In genomic region chr20:3741846-3742458, GRCh38 we compare ENCODE assay signal across 23 cellular contexts. TPM values are rescaled to one million over a fixed set of nuclear protein-coding genes. Genes with fewer than 3 reads are reported as not detected.
DNase-seq lines count a peak whose midpoint lies in the region; ATAC-seq, FAIRE-seq and TF ChIP-seq lines count a peak whose summit lies in the region.
"Had no signal": no experiment of that assay in that cellular context is flagged by ENCODE, and none has a peak within 500 bp of the region (broad histone marks: within the 10 kb centered on the region; RNA-seq: fewer than 3 reads in every experiment).

No MANE protein-coding gene starts in this region.

- no peaks in the 10 kb centered on the region for H3K9me3 Mint-ChIP-seq in endodermal cell
- H3K9me3 Mint-ChIP-seq: CD4-positive, alpha-beta memory T cell had no signal

- DNase-seq in left ventricle myocardium inferior = no peak
- no peak for DNase-seq in Right ventricle myocardium superior
- DNase-seq in endodermal cell = peak; percentile 58
- DNase-seq in osteoblast (ENCODE audit: insufficient read length, low spot score, missing footprints) = peak; percentile 82
- DNase-seq in activated CD4-positive, CD25-positive, alpha-beta regulatory T cell treated with anti-CD3 and anti-CD28 coated beads, Interleukin-2, amount 50 U/mL, for 72 hours = no peak
- DNase-seq in frontal cortex (ENCODE audit: low spot score in 2 of 2) = no peak
- DNase-seq: 8988T; CD4-positive, alpha-beta memory T cell; GOT3; IMR-90; NCI-H1092 treated with DMSO at 0.1 percent for 48 hours; NCI-H1436 treated with DMSO at 0.1 percent for 48 hours; NCI-H1930; NCI-H345; NCI-H524; Peyer's patch had no signal

- 77 to 79% methylated on average over 7 of the region's 7 CpGs for WGBS in endodermal cell (ENCODE audit: insufficient coverage in 1 of 2, insufficient read length in 1 of 2), 2 experiments

- H3K36me3 ChIP-seq in left ventricle myocardium inferior (peaks cover 31% of the 10 kb centered on the region), endodermal cell (ENCODE audit: control insufficient read depth, insufficient read depth, low read length) (no peaks in the 10 kb centered on the region), osteoblast (ENCODE audit: insufficient read depth, low read length) (no peaks in the 10 kb centered on the region)
- H3K36me3 ChIP-seq: BLaER1 treated with 17β-estradiol and CSF1 and Interleukin-3, amounts not matched to agents 10 nM and 100 nM; Peyer's patch; SJSA1 had no signal

- no peaks in the 10 kb centered on the region for H3K79me2 ChIP-seq in osteoblast (ENCODE audit: insufficient read depth, low read length)

- intact Hi-C loops in left ventricle myocardium inferior (cut with micrococcal nuclease) = no loop called here
- intact Hi-C loops in Right ventricle myocardium superior (cut with DNase I) = no loop called here

- H3K4me2 ChIP-seq in osteoblast (ENCODE audit: insufficient read depth, low read length) = no peak overlapping the region
- H3K4me2 ChIP-seq: BLaER1 treated with 17β-estradiol and CSF1 and Interleukin-3, amounts not matched to agents 10 nM and 100 nM; KMS-11 had no signal

- no peak for FAIRE-seq in frontal cortex (lab: Jason Lieb, UNC)
- FAIRE-seq: G401.6, GM18507, HTR-8/SVneo had no signal

- H3K4me3 Mint-ChIP-seq in endodermal cell = no peak overlapping the region
- H3K4me3 Mint-ChIP-seq: CD4-positive, alpha-beta memory T cell had no signal

- no peak overlapping the region for H3K27ac Mint-ChIP-seq in endodermal cell
- H3K27ac Mint-ChIP-seq: CD4-positive, alpha-beta memory T cell had no signal

- H3K9ac ChIP-seq in endodermal cell (ENCODE audit: extremely low read depth, low read length, poor library complexity, severe bottlenecking) = no peak overlapping the region
- H3K9ac ChIP-seq: BLaER1 treated with 17β-estradiol and CSF1 and Interleukin-3, amounts not matched to agents 10 nM and 100 nM; KMS-11 had no signal

- H3K9me3 ChIP-seq in left ventricle myocardium inferior (replicated peaks) (no peaks in the 10 kb centered on the region), endodermal cell (ENCODE audit: control insufficient read depth, low read length) (no peaks in the 10 kb centered on the region), osteoblast (ENCODE audit: low read depth, low read length) (no peaks in the 10 kb centered on the region)
- H3K9me3 ChIP-seq: BLaER1 treated with 17β-estradiol and CSF1 and Interleukin-3, amounts not matched to agents 10 nM and 100 nM; Peyer's patch; SJSA1 had no signal

- no peak overlapping the region for H2AFZ ChIP-seq in osteoblast (ENCODE audit: low read length)

- no peak for TF ChIP-seq CTCF in left ventricle myocardium inferior (IDR thresholded peaks at IDR 0.05; ENCODE audit: borderline replicate concordance)
- no peak for TF ChIP-seq CTCF in endodermal cell (conservative IDR thresholded peaks at IDR 0.05)
- no peak for TF ChIP-seq CTCF in osteoblast (IDR thresholded peaks at IDR 0.05; ENCODE audit: extremely low read depth, low read depth, low read length)

- no peak overlapping the region for H3K4me3 ChIP-seq in left ventricle myocardium inferior
- H3K4me3 ChIP-seq in endodermal cell (ENCODE audit: low read length) = no peak overlapping the region
- H3K4me3 ChIP-seq in osteoblast (ENCODE audit: insufficient read depth, low read length) = no peak overlapping the region
- H3K4me3 ChIP-seq: BLaER1 treated with 17β-estradiol and CSF1 and Interleukin-3, amounts not matched to agents 10 nM and 100 nM; Peyer's patch; SJSA1 had no signal

- ATAC-seq in Right ventricle myocardium superior (ENCODE audit: poor library complexity) = no peak

- no peaks in the 10 kb centered on the region for H3K36me3 Mint-ChIP-seq in endodermal cell (ENCODE audit: low read depth)
- H3K36me3 Mint-ChIP-seq: CD4-positive, alpha-beta memory T cell had no signal

- H3K27me3 ChIP-seq in left ventricle myocardium inferior (ENCODE audit: low read depth) (peaks cover 24% of the 10 kb centered on the region), endodermal cell (ENCODE audit: control insufficient read depth, insufficient read depth, low read length, poor library complexity, severe bottlenecking) (peaks cover 11% of the 10 kb centered on the region), osteoblast (ENCODE audit: insufficient read depth, low read length) (peaks cover 11% of the 10 kb centered on the region)
- H3K27me3 ChIP-seq: Peyer's patch had no signal

- peaks cover 26% of the 10 kb centered on the region for H3K27me3 Mint-ChIP-seq in endodermal cell (ENCODE audit: insufficient read depth)

- H3K4me1 Mint-ChIP-seq in endodermal cell = peaks cover 17% of the 10 kb centered on the region

- no peaks in the 10 kb centered on the region for H4K20me1 ChIP-seq in osteoblast (ENCODE audit: insufficient read depth, low read length)
- H4K20me1 ChIP-seq: BLaER1 treated with 17β-estradiol and CSF1 and Interleukin-3, amounts not matched to agents 10 nM and 100 nM had no signal

- H3K27ac ChIP-seq in left ventricle myocardium inferior (replicated peaks) = peak overlapping the region; percentile 95
- peak overlapping the region; percentile 32 for H3K27ac ChIP-seq in endodermal cell (ENCODE audit: low read depth, low read length)
- no peak overlapping the region for H3K27ac ChIP-seq in osteoblast (ENCODE audit: low read depth, low read length)
- H3K27ac ChIP-seq: BLaER1 treated with 17β-estradiol and CSF1 and Interleukin-3, amounts not matched to agents 10 nM and 100 nM; KMS-11; Peyer's patch; SJSA1 had no signal

- H3K4me1 ChIP-seq in left ventricle myocardium inferior (peaks cover 73% of the 10 kb centered on the region), endodermal cell (ENCODE audit: control insufficient read depth, insufficient read depth, low read length) (peaks cover 13% of the 10 kb centered on the region), osteoblast (ENCODE audit: insufficient read depth, low read length) (no peaks in the 10 kb centered on the region)
- H3K4me1 ChIP-seq: Peyer's patch, SJSA1 had no signal

RNA-seq across cellular contexts. Expression of gene HSPA12B, which starts 9.5 kb away (rescaled TPM):
- total RNA-seq in left ventricle myocardium inferior (12.5 TPM), Right ventricle myocardium superior (16.6 TPM), endodermal cell (1 to 10 TPM; 1.1 to 1.4 TPM), osteoblast (not detected in 2 replicates), frontal cortex (2.4 TPM)
- 1.5 TPM for polyA plus RNA-seq in endodermal cell (2013, experiment 1 of 2)
- 1.1 TPM for polyA plus RNA-seq in endodermal cell (2013, experiment 2 of 2)
- total RNA-seq: CD4-positive, alpha-beta memory T cell; IMR-90; OCI-LY7; SJSA1 had no signal
- polyA plus RNA-seq: IMR-90 had no signal

RNA-seq across cellular contexts. Expression of gene ADISSP, which starts 25.6 kb away (rescaled TPM):
- total RNA-seq in left ventricle myocardium inferior = 10.2 TPM
- 11.3 TPM for total RNA-seq in Right ventricle myocardium superior
- total RNA-seq in endodermal cell = 10 to 100 TPM; 38.8 to 43.3 TPM
- polyA plus RNA-seq in endodermal cell (2013, experiment 1 of 2) = 55.3 TPM
- polyA plus RNA-seq in endodermal cell (2013, experiment 2 of 2) = 45.3 TPM
- 15.3 and 18.5 TPM in 2 replicates for total RNA-seq in osteoblast
- total RNA-seq in frontal cortex = 17.5 TPM

RNA-seq across cellular contexts. Expression of gene SIGLEC1, which starts 29.6 kb away (rescaled TPM):
- total RNA-seq in left ventricle myocardium inferior (6.4 TPM), Right ventricle myocardium superior (9.6 TPM), endodermal cell (not detected), osteoblast (under 0.01 TPM in 1 of 2 replicates, not detected in the other), frontal cortex (under 0.01 TPM)
- polyA plus RNA-seq in endodermal cell (2013, experiment 1 of 2) = not detected
- polyA plus RNA-seq in endodermal cell (2013, experiment 2 of 2) = not detected
- total RNA-seq: IMR-90, SJSA1 had no signal
- polyA plus RNA-seq: CD4-positive, alpha-beta memory T cell; IMR-90 had no signal

RNA-seq across cellular contexts. Expression of gene SPEF1, which starts 39.3 kb away (rescaled TPM):
- 0.33 TPM for total RNA-seq in left ventricle myocardium inferior
- 0.32 TPM for total RNA-seq in Right ventricle myocardium superior
- total RNA-seq in endodermal cell = under 1 TPM; 0.35 to 0.44 TPM
- 0.57 TPM for polyA plus RNA-seq in endodermal cell (2013, experiment 1 of 2)
- polyA plus RNA-seq in endodermal cell (2013, experiment 2 of 2) = 0.66 TPM
- total RNA-seq in osteoblast = under 0.01 TPM in 1 of 2 replicates, not detected in the other
- total RNA-seq in frontal cortex = 0.41 TPM
- total RNA-seq: CD4-positive, alpha-beta memory T cell; IMR-90; Peyer's patch; SJSA1 had no signal

RNA-seq across cellular contexts. Expression of gene CENPB, which starts 44.6 kb away (rescaled TPM):
- total RNA-seq in left ventricle myocardium inferior = 70.7 TPM
- 68.3 TPM for total RNA-seq in Right ventricle myocardium superior
- total RNA-seq in endodermal cell = 10 to 100 TPM; 43.0 to 50.7 TPM
- 43.7 TPM for polyA plus RNA-seq in endodermal cell (2013, experiment 1 of 2)
- 43.5 TPM for polyA plus RNA-seq in endodermal cell (2013, experiment 2 of 2)
- total RNA-seq in osteoblast = 95.5 and 101 TPM in 2 replicates
- total RNA-seq in frontal cortex = 58.3 TPM

Comparison
In these comparisons a context has a peak if more than half of its experiments do, and no peak if none do; other contexts are left out.
1. DNase-seq: peak in endodermal cell (single experiment) and osteoblast (single experiment); none in left ventricle myocardium inferior (single experiment), Right ventricle myocardium superior (single experiment), activated CD4-positive, CD25-positive, alpha-beta regulatory T cell treated with anti-CD3 and anti-CD28 coated beads, Interleukin-2, amount 50 U/mL, for 72 hours (single experiment) and frontal cortex (0 of 2).